8 cellular contexts compared by ENCODE assay signal in the genomic region with DNA sequence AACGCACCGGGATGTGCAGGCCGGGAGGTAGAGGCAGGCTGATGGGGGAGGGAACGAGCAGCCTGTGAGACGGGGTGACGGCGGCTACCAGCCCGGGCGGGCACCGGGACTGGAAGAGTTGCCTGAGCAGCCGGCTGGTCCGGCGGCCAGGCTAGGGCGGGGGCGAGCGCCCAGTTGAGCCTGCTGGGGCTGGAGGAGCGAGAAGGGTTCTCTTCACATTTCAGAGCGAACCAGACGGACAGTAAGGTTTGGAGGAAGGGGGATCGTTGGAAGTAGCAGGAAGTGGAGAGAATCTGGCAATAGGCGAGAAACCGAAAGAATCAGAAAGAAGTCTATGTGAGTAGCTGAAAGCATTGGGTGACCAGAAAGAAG. TPM values are rescaled to one million over a fixed set of nuclear protein-coding genes. Genes with fewer than 3 reads are reported as not detected.
DNase-seq lines count a peak whose midpoint lies in the region; ATAC-seq, FAIRE-seq and TF ChIP-seq lines count a peak whose summit lies in the region.
"Not testable (repeated sequence)": the region's sequence is repeated elsewhere in the genome, so short reads cannot be mapped to it uniquely, and the experiment has no call there.

No MANE protein-coding gene starts in this region.

- H3K9me3 Mint-ChIP-seq in activated naive CD4-positive, alpha-beta T cell treated with anti-CD3 and anti-CD28 coated beads, Interleukin-2, amount 50 U/mL, for 72 hours = not testable (repeated sequence)

- DNase-seq in A549 (ENCODE audit: low read depth in 1 of 2, low spot score in 1 of 2); erythroblast (lab: John Stamatoyannopoulos, UW); lower leg skin (ENCODE audit: low spot score in 2 of 2); retinal pigment epithelial cell (ENCODE audit: low read depth): not testable (repeated sequence)
- peak; percentile 3 for DNase-seq in RPMI8226
- peak in 1 of 2 donors; percentile 10 for DNase-seq in activated naive CD4-positive, alpha-beta T cell treated with anti-CD3 and anti-CD28 coated beads, Interleukin-2, amount 50 U/mL, for 72 hours (ENCODE audit: low spot score in 2 of 2)

- H3K4me1 ChIP-seq in A549 = peaks cover 18% of the 10 kb centered on the region; the same call in 2 of the 3 replicates

- not testable (repeated sequence) for TF ChIP-seq EP300 in A549 (IDR thresholded peaks at IDR 0.05)

- intact Hi-C loops in lower leg skin (cut with DNase I; ENCODE audit: low total_unique reads) = not testable (repeated sequence)

- H3K27ac Mint-ChIP-seq in activated naive CD4-positive, alpha-beta T cell treated with anti-CD3 and anti-CD28 coated beads, Interleukin-2, amount 50 U/mL, for 72 hours = peak overlapping the region; percentile 97 to 99

- peak overlapping the region; percentile 93 for H3K4me2 ChIP-seq in A549

- ATAC-seq in A549 = peak in 1 of 2 experiments; percentile 78; a peak in 3 of 6 replicates
- ATAC-seq in GM18861 (IDR thresholded peaks at IDR 0.05; ENCODE audit: unreplicated experiment) = peak; percentile 11
- ATAC-seq in HG02885 (IDR thresholded peaks at IDR 0.05; ENCODE audit: poor library complexity, unreplicated experiment) = peak; percentile 2
- ATAC-seq in activated naive CD4-positive, alpha-beta T cell treated with anti-CD3 and anti-CD28 coated beads, Interleukin-2, amount 50 U/mL, for 72 hours = not testable (repeated sequence)

- not testable (repeated sequence) for TF ChIP-seq CTCF in A549 (IDR thresholded peaks at IDR 0.05); lower leg skin (IDR thresholded peaks at IDR 0.05); retinal pigment epithelial cell (conservative IDR thresholded peaks at IDR 0.05; ENCODE audit: low read depth, low read length)

- not testable (repeated sequence) for FAIRE-seq in A549 (lab: Jason Lieb, UNC)

- not testable (repeated sequence) for TF ChIP-seq POLR2A in A549 (IDR thresholded peaks at IDR 0.05; ENCODE audit: low read length); lower leg skin (IDR thresholded peaks at IDR 0.05)
- peak; percentile 41 for TF ChIP-seq POLR2A in erythroblast (IDR thresholded peaks at IDR 0.05; ENCODE audit: low read length)

- TF ChIP-seq RAD21 in A549 (conservative IDR thresholded peaks at IDR 0.05 in 1 of 2, IDR thresholded peaks at IDR 0.05 in 1 of 2) = not testable (repeated sequence)

- peak overlapping the region; percentile 65 for H3K4me3 ChIP-seq in A549
- peak overlapping the region; percentile 34 for H3K4me3 ChIP-seq in lower leg skin (ENCODE audit: low read depth, poor library complexity, severe bottlenecking)
- peak overlapping the region; percentile 83 for H3K4me3 ChIP-seq in retinal pigment epithelial cell (ENCODE audit: low read length)

- peak overlapping the region; percentile 88 to 99 for H3K27ac ChIP-seq in A549

- CTCF ChIA-PET in A549 (lab: Yijun Ruan, JAX) = not testable (repeated sequence)

- POLR2A ChIA-PET in A549 (lab: Yijun Ruan, JAX) = interaction anchor here (0.5 to 0.6 kb wide), 2 partner anchors 870 to 1989 kb away, joined by 3 to 7 read pairs; no protein-coding TSS in a partner anchor

- H3K9me3 ChIP-seq in A549 = not testable (repeated sequence)

- H3K36me3 Mint-ChIP-seq in activated naive CD4-positive, alpha-beta T cell treated with anti-CD3 and anti-CD28 coated beads, Interleukin-2, amount 50 U/mL, for 72 hours = peaks cover 21 to 22% of the 10 kb centered on the region in 2 donors

- WGBS in A549 (ENCODE audit: missing lambda C conversion rate) = 1% methylated on average over 13 of the region's 22 CpGs
- WGBS in lower leg skin, 2 donors = 1 to 2% methylated on average over 9 to 14 of the region's 22 CpGs

TF ChIP-seq in A549, 52 proteins besides CTCF, POLR2A, EP300 and RAD21:
- TF ChIP-seq KDM5A (IDR thresholded peaks at IDR 0.05) = peak; percentile 60

RNA-seq across cellular contexts. Expression of a gene that starts 22.4 kb away (rescaled TPM):
- polyA plus RNA-seq in A549 (2011; rRNA removed) (1.6 and 2.2 TPM in 2 replicates), A549 (2017; fragmentation: RNase III; extraction: RNeasy Plus Mini Kit Qiagen cat#74134 plus additional on column Dnase treatment) (2.2 to 2.5 TPM (median 2.3 TPM) in 3 replicates)
- polyA plus RNA-seq in A549 (2012; cell fraction: cytosol; rRNA removed) = 1.00 and 1.1 TPM in 2 replicates
- polyA plus RNA-seq in A549 (2012; cell fraction: nucleus; rRNA removed) = 2.5 and 2.9 TPM in 2 replicates
- 0.54 and 1.1 TPM in 2 replicates for polyA minus RNA-seq in A549 (2011; rRNA and poly(A)+ RNA removed)
- under 1 TPM; 0.20 to 0.60 TPM for total RNA-seq in activated naive CD4-positive, alpha-beta T cell treated with anti-CD3 and anti-CD28 coated beads, Interleukin-2, amount 50 U/mL, for 72 hours
- total RNA-seq in lower leg skin = under 1 TPM; 0.17 to 0.88 (median 0.48) TPM
